In the genomic region with DNA sequence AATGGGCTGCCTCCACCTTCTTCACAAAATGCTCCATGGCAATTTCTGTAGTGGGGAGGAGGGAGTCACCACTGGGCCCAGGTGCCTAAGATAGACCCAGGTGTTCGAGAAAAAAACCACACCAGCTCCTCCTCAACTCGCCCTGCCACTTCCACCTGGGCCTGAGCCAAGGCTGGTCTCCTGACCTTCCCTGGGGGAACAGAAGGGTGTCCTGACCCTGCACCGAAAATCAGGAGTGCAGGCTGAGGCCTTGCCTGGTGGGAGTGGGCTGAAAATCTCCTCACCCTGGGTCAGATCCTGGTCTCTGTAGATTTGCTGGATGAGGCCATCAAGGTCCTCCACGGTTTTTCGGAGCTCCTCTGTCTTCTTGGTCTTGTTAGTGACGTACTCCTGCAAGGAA, we compare ENCODE assay signal across 19 cellular contexts. TPM values are rescaled to one million over a fixed set of nuclear protein-coding genes. Genes with fewer than 3 reads are reported as not detected.
A peak's percentile ranks its signal among the peaks of the same experiment; 100 is the strongest.
DNase-seq lines count a peak whose midpoint lies in the region; ATAC-seq and TF ChIP-seq lines count a peak whose summit lies in the region.
"Had no signal": no experiment of that assay in that cellular context is flagged by ENCODE, and none has a peak within 500 bp of the region (broad histone marks: within the 10 kb centered on the region; RNA-seq: fewer than 3 reads in every experiment).

No MANE protein-coding gene starts in this region.

- H3K4me3 ChIP-seq in BLaER1 (peak overlapping the region; percentile 49), vagina (no peak overlapping the region)

- DNase-seq in GM10248 (ENCODE audit: extremely low spot score): peak; percentile 4
- no peak for DNase-seq in memory B cell (ENCODE audit: low spot score in 2 of 2)
- DNase-seq in sciatic nerve (ENCODE audit: low spot score): peak; percentile 38
- no peak for DNase-seq in immature natural killer cell
- DNase-seq in HCEC 1CT: no peak
- DNase-seq in vagina (ENCODE audit: extremely low spot score in 2 of 2): no peak
- DNase-seq: COR-L47, DMS 273 treated with DMSO at 0.1 percent for 48 hours, DND-41, H9, KBM-7, NCI-H1105 treated with DMSO at 0.1 percent for 48 hours, NCI-H1694, NCI-H2081 treated with DMSO at 0.1 percent for 48 hours, NCI-H748 treated with DMSO at 0.1 percent for 48 hours, SHP77 had no signal

- H3K27ac ChIP-seq in BLaER1 (peak overlapping the region; percentile 77), vagina (no peak overlapping the region)

- no peaks in the 10 kb centered on the region for H3K9me3 Mint-ChIP-seq in memory B cell
- no peaks in the 10 kb centered on the region for H3K9me3 Mint-ChIP-seq in immature natural killer cell
- H3K9me3 Mint-ChIP-seq: CD14-positive monocyte, H9 had no signal

- no peaks in the 10 kb centered on the region for H3K9me3 ChIP-seq in BLaER1
- H3K9me3 ChIP-seq in vagina: no peaks in the 10 kb centered on the region

- no peak overlapping the region for H3K4me3 Mint-ChIP-seq in memory B cell
- no peak overlapping the region for H3K4me3 Mint-ChIP-seq in immature natural killer cell
- H3K4me3 Mint-ChIP-seq: CD14-positive monocyte, H9 had no signal

- H3K4me1 Mint-ChIP-seq in memory B cell (no peaks in the 10 kb centered on the region), immature natural killer cell (no peaks in the 10 kb centered on the region)
- H3K4me1 Mint-ChIP-seq: CD14-positive monocyte, H9 had no signal

- no peaks in the 10 kb centered on the region for H3K27me3 Mint-ChIP-seq in memory B cell
- H3K27me3 Mint-ChIP-seq in immature natural killer cell (ENCODE audit: low read depth in 3 of 3): peaks cover 0 to 4% (median 2%) of the 10 kb centered on the region in 3 donors

- no peak for TF ChIP-seq CTCF in GM10248 (IDR thresholded peaks at IDR 0.05; ENCODE audit: control extremely low read depth, extremely low read depth, low read depth, missing control alignments)
- TF ChIP-seq CTCF in vagina (IDR thresholded peaks at IDR 0.05): no peak

- H3K4me2 ChIP-seq in BLaER1: peak overlapping the region; percentile 90

- intact Hi-C loops in sciatic nerve (cut with DNase I): no loop called here
- intact Hi-C loops in vagina (cut with DNase I): no loop called here

- H3K36me3 ChIP-seq in BLaER1 (peaks cover 97% of the 10 kb centered on the region), vagina (peaks cover 0 to 70% of the 10 kb centered on the region in 2 donors)

- TF ChIP-seq POLR2A in vagina (IDR thresholded peaks at IDR 0.05): no peak

- H4K20me1 ChIP-seq in BLaER1: peaks cover 80% of the 10 kb centered on the region

- no peaks in the 10 kb centered on the region for H3K27me3 ChIP-seq in BLaER1
- no peaks in the 10 kb centered on the region for H3K27me3 ChIP-seq in vagina

- peak overlapping the region; percentile 72; the same call in 1 of the 2 replicates for H3K9ac ChIP-seq in BLaER1

- H3K27ac Mint-ChIP-seq in memory B cell (peak overlapping the region; percentile 38), immature natural killer cell (no peak overlapping the region)

- CTCF ChIA-PET in GM10248 (lab: Yijun Ruan, JAX): interaction anchor here (1.0 to 1.2 kb wide), 3 partner anchors 10 to 158 kb away, joined by 3 to 4 read pairs (median 3); no protein-coding TSS in a partner anchor

- ATAC-seq in memory B cell (ENCODE audit: low read depth) (no peak), sciatic nerve (no peak)
- ATAC-seq: HepG2 had no signal

- H3K36me3 Mint-ChIP-seq in memory B cell (peaks cover 32% of the 10 kb centered on the region), immature natural killer cell (peaks cover 10 to 31% (median 16%) of the 10 kb centered on the region in 3 donors)

- POLR2A ChIA-PET in GM10248 (lab: Yijun Ruan, JAX): no interaction called here

- H3K4me1 ChIP-seq in BLaER1 (peaks cover 75% of the 10 kb centered on the region), vagina (peaks cover 12% of the 10 kb centered on the region)

RNA-seq across cellular contexts. Expression of a gene that starts 17.6 kb away (rescaled TPM):
- total RNA-seq in sciatic nerve (51.9 TPM), vagina (27.7 TPM)
- 10 to 100 TPM in 2 of 3 donors, 1 to 10 TPM in 1; 7.8 to 21.9 (median 11.1) TPM for polyA plus RNA-seq in immature natural killer cell

RNA-seq across cellular contexts. Expression of a gene that starts 21.6 kb away (rescaled TPM):
- total RNA-seq in sciatic nerve: 109 TPM
- 10 to 100 TPM; 28.4 to 58.5 (median 29.6) TPM for polyA plus RNA-seq in immature natural killer cell
- total RNA-seq in vagina: 127 TPM

RNA-seq across cellular contexts. Expression of a gene that starts 52.5 kb away (rescaled TPM):
- total RNA-seq in sciatic nerve (30.2 TPM), vagina (44.4 TPM)
- 1 to 10 TPM in 1 of 3 donors, under 1 TPM in 1, not detected in 1; 0.78 to 1.5 TPM for polyA plus RNA-seq in immature natural killer cell

Comparison
In these comparisons a context has a peak if more than half of its experiments do, and no peak if none do; other contexts are left out.
1. DNase-seq: peak in GM10248 (single experiment) and sciatic nerve (single experiment); none in memory B cell (0 of 2), immature natural killer cell (0 of 3), HCEC 1CT (single experiment) and vagina (0 of 2).